Comparison of ENCODE assay signal across 11 cellular contexts in genomic region chr6:111987295-111987694, GRCh38.
A peak's percentile ranks its signal among the peaks of the same experiment; 100 is the strongest.
DNase-seq lines count a peak whose midpoint lies in the region; ATAC-seq, FAIRE-seq and TF ChIP-seq lines count a peak whose summit lies in the region.
"Had no signal": no experiment of that assay in that cellular context is flagged by ENCODE, and none has a peak within 500 bp of the region (broad histone marks: within the 10 kb centered on the region; RNA-seq: fewer than 3 reads in every experiment).

No MANE protein-coding gene starts in this region.

- no peak overlapping the region for H3K4me3 ChIP-seq in CD8-positive, alpha-beta T cell (ENCODE audit: low read depth, low read length)
- no peak overlapping the region for H3K4me3 ChIP-seq in adipocyte (ENCODE audit: low read length)
- H3K4me3 ChIP-seq in keratinocyte (ENCODE audit: control insufficient read depth in 2 of 3, extremely low read depth in 1 of 3, insufficient read depth in 2 of 3, low read depth in 1 of 3, low read length in 3 of 3), result no peak overlapping the region
- H3K4me3 ChIP-seq in vagina, result no peak overlapping the region

- CTCF ChIA-PET in CD8-positive, alpha-beta T cell (lab: Charles Lee), result interaction anchor here (0.9 to 2.3 kb wide), 6 partner anchors 10 to 277 kb away, joined by 3 to 8 read pairs (median 4); partner anchors contain the start of gene FYN

- peak overlapping the region; percentile 52 for H3K4me2 ChIP-seq in keratinocyte (ENCODE audit: control insufficient read depth, extremely low read depth, insufficient read depth, low read depth, low read length)

- TF ChIP-seq POLR2A in vagina (IDR thresholded peaks at IDR 0.05), result no peak

- peaks cover 95% of the 10 kb centered on the region for H3K4me1 Mint-ChIP-seq in CD8-positive, alpha-beta T cell (ENCODE audit: low read depth)
- peaks cover 36% of the 10 kb centered on the region for H3K4me1 Mint-ChIP-seq in HFFc6 (ENCODE audit: low read depth)

- H3K27me3 ChIP-seq in CD8-positive, alpha-beta T cell (ENCODE audit: insufficient read depth, low read length), result no peaks in the 10 kb centered on the region
- no peaks in the 10 kb centered on the region for H3K27me3 ChIP-seq in adipocyte (replicated peaks; ENCODE audit: control insufficient read depth, insufficient read depth, low read length)
- no peaks in the 10 kb centered on the region for H3K27me3 ChIP-seq in keratinocyte (ENCODE audit: control insufficient read depth, extremely low read depth, insufficient read depth, low read length)
- H3K27me3 ChIP-seq in vagina, result no peaks in the 10 kb centered on the region

- DNase-seq in CD8-positive, alpha-beta T cell, result no peak
- no peak for DNase-seq in HFFc6
- DNase-seq in adipocyte (ENCODE audit: low read depth), result peak; percentile 21
- DNase-seq in keratinocyte (ENCODE audit: low read depth, low spot score), result no peak
- no peak for DNase-seq in caudate nucleus (lab: John Stamatoyannopoulos, UW)
- DNase-seq in vagina (ENCODE audit: extremely low spot score in 2 of 2), result no peak
- DNase-seq in stimulated activated naive CD4-positive, alpha-beta T cell (lab: John Stamatoyannopoulos, UW), result no peak
- DNase-seq: CD8-positive, alpha-beta memory T cell; NCI-H510A; Right ventricle myocardium superior had no signal

- no peaks in the 10 kb centered on the region for H3K9me3 Mint-ChIP-seq in CD8-positive, alpha-beta T cell
- no peaks in the 10 kb centered on the region for H3K9me3 Mint-ChIP-seq in HFFc6
- H3K9me3 Mint-ChIP-seq: CD8-positive, alpha-beta memory T cell had no signal

- H3K9me1 ChIP-seq in keratinocyte (ENCODE audit: control insufficient read depth, extremely low read depth, insufficient read depth, low read length), result no peaks in the 10 kb centered on the region

- peaks cover 84% of the 10 kb centered on the region for H3K4me1 ChIP-seq in CD8-positive, alpha-beta T cell (ENCODE audit: insufficient read depth, low read length)
- H3K4me1 ChIP-seq in adipocyte (ENCODE audit: control insufficient read depth, insufficient read depth, low read length) (peaks cover 29% of the 10 kb centered on the region), keratinocyte (ENCODE audit: control insufficient read depth, extremely low read depth, insufficient read depth, low read length) (peaks cover 42% of the 10 kb centered on the region), vagina (peaks cover 7% of the 10 kb centered on the region)

- H3K36me3 ChIP-seq in CD8-positive, alpha-beta T cell (ENCODE audit: insufficient read depth, low read length), result no peaks in the 10 kb centered on the region
- H3K36me3 ChIP-seq in adipocyte (ENCODE audit: control insufficient read depth, insufficient read depth, low read length, severe bottlenecking) (no peaks in the 10 kb centered on the region), keratinocyte (ENCODE audit: control insufficient read depth in 2 of 2, extremely low read depth in 1 of 2, insufficient read depth in 2 of 2, low read length in 2 of 2) (no peaks in the 10 kb centered on the region), vagina (no peaks in the 10 kb centered on the region)

- no peaks in the 10 kb centered on the region for H3K27me3 Mint-ChIP-seq in CD8-positive, alpha-beta T cell (ENCODE audit: low read depth)
- no peaks in the 10 kb centered on the region for H3K27me3 Mint-ChIP-seq in HFFc6 (ENCODE audit: insufficient read depth)
- H3K27me3 Mint-ChIP-seq: CD8-positive, alpha-beta memory T cell had no signal

- POLR2A ChIA-PET in CD8-positive, alpha-beta T cell (lab: Charles Lee), result interaction anchor here (1.9 kb wide), 1 partner anchor 114 kb away, joined by 6 read pairs; the partner anchor contains the start of gene FYN

- no peaks in the 10 kb centered on the region for H3K36me3 Mint-ChIP-seq in CD8-positive, alpha-beta T cell
- H3K36me3 Mint-ChIP-seq in HFFc6 (ENCODE audit: low read depth), result no peaks in the 10 kb centered on the region

- intact Hi-C loops in CD8-positive, alpha-beta T cell (cut with DNase I, micrococcal nuclease), result no loop called here
- intact Hi-C loops in vagina (cut with DNase I), result no loop called here

- H4K20me1 ChIP-seq in keratinocyte (ENCODE audit: control insufficient read depth, extremely low read depth, insufficient read depth, low read length), result no peaks in the 10 kb centered on the region

- H3K79me2 ChIP-seq in keratinocyte (ENCODE audit: control insufficient read depth, insufficient read depth, low read length), result no peaks in the 10 kb centered on the region

- no peak overlapping the region for H2AFZ ChIP-seq in keratinocyte (ENCODE audit: control insufficient read depth, low read length)

- peak; percentile 96 for FAIRE-seq in keratinocyte (lab: Jason Lieb, UNC)

- dilution Hi-C loops in keratinocyte (cut with MboI; ENCODE audit: extremely low pct_ligation_motif_present, low sequenced_read_pairs), result no loop called here

- H3K4me3 Mint-ChIP-seq in CD8-positive, alpha-beta T cell, result no peak overlapping the region
- no peak overlapping the region for H3K4me3 Mint-ChIP-seq in HFFc6
- H3K4me3 Mint-ChIP-seq: CD8-positive, alpha-beta memory T cell had no signal

- H3K27ac Mint-ChIP-seq in CD8-positive, alpha-beta T cell, result peak overlapping the region; percentile 69
- peak overlapping the region; percentile 7; the same call in 1 of the 2 replicates for H3K27ac Mint-ChIP-seq in HFFc6

- H3K9ac ChIP-seq in adipocyte (ENCODE audit: low read length) (peak overlapping the region; percentile 12), keratinocyte (ENCODE audit: control insufficient read depth, extremely low read depth, insufficient read depth, low read length) (no peak overlapping the region)

- no peak overlapping the region for H3K27ac ChIP-seq in CD8-positive, alpha-beta T cell (ENCODE audit: low read depth, low read length)
- H3K27ac ChIP-seq in keratinocyte (ENCODE audit: control insufficient read depth, insufficient read depth, low read length), result peak overlapping the region; percentile 96
- H3K27ac ChIP-seq in caudate nucleus (ENCODE audit: low read depth, low read length), result no peak overlapping the region
- H3K27ac ChIP-seq in vagina, result no peak overlapping the region

- no peaks in the 10 kb centered on the region for H3K9me3 ChIP-seq in CD8-positive, alpha-beta T cell (ENCODE audit: low read length)
- no peaks in the 10 kb centered on the region for H3K9me3 ChIP-seq in adipocyte (ENCODE audit: control insufficient read depth, low read length)
- H3K9me3 ChIP-seq in keratinocyte (ENCODE audit: control insufficient read depth, low read depth, low read length), result no peaks in the 10 kb centered on the region
- no peaks in the 10 kb centered on the region for H3K9me3 ChIP-seq in vagina

- no peak for ATAC-seq in CD8-positive, alpha-beta T cell
- ATAC-seq in HG03469 (IDR thresholded peaks at IDR 0.05; ENCODE audit: unreplicated experiment), result no peak

- no peak for TF ChIP-seq CTCF in CD8-positive, alpha-beta T cell (IDR thresholded peaks at IDR 0.05)
- TF ChIP-seq CTCF in HFFc6 (IDR thresholded peaks at IDR 0.05) (no peak), keratinocyte (optimal IDR thresholded peaks at IDR 0.05 in 1 of 3, IDR thresholded peaks at IDR 0.05 in 1 of 3, conservative IDR thresholded peaks at IDR 0.05 in 1 of 3; ENCODE audit: extremely low read depth in 1 of 3, insufficient read depth in 2 of 3, low read length in 3 of 3) (no peak), vagina (IDR thresholded peaks at IDR 0.05) (no peak)
